25 cellular contexts compared by ENCODE assay signal in genomic region chr18:24656044-24656443, GRCh38.
DNase-seq lines count a peak whose midpoint lies in the region; ATAC-seq and TF ChIP-seq lines count a peak whose summit lies in the region.
"Had no signal": no experiment of that assay in that cellular context is flagged by ENCODE, and none has a peak within 500 bp of the region (broad histone marks: within the 10 kb centered on the region; RNA-seq: fewer than 3 reads in every experiment).

No MANE protein-coding gene starts in this region.

- H3K27ac ChIP-seq in parathyroid adenoma (no peak overlapping the region), uterus (no peak overlapping the region)
- H3K27ac ChIP-seq: left ventricle myocardium inferior, prostate gland, sigmoid colon had no signal

- no peak overlapping the region for H2AFZ ChIP-seq in parathyroid adenoma

- no peaks in the 10 kb centered on the region for H3K79me2 ChIP-seq in parathyroid adenoma

- no peaks in the 10 kb centered on the region for H3K9me3 ChIP-seq in parathyroid adenoma (ENCODE audit: control insufficient read depth, low read length)
- H3K9me3 ChIP-seq in uterus = no peaks in the 10 kb centered on the region
- H3K9me3 ChIP-seq: BE2C, prostate gland had no signal

- DNase-seq in H4 (ENCODE audit: low spot score) = peak; percentile 84
- peak; percentile 52 for DNase-seq in NCI-H1694 treated with DMSO at 0.1 percent for 48 hours (lab: John Stamatoyannopoulos, UW)
- DNase-seq in OCI-M1 (lab: John Stamatoyannopoulos, UW) = peak; percentile 25
- DNase-seq in left ventricle myocardium superior = no peak
- DNase-seq in stimulated activated CD4-positive, alpha-beta T cell treated with anti-CD3 and anti-CD28 coated beads, Interleukin-2, amount 100 ng/mL, for 24 hours = no peak
- no peak for DNase-seq in uterus
- DNase-seq: activated CD4-positive, alpha-beta T cell treated with anti-CD3 and anti-CD28 coated beads, Interleukin-2, amount 50 U/mL, for 48 hours; activated CD4-positive, CD25-positive, alpha-beta regulatory T cell treated with anti-CD3 and anti-CD28 coated beads, Interleukin-2, amount 50 U/mL, for 72 hours; activated naive CD4-positive, alpha-beta T cell; activated T-cell treated with anti-CD3 and anti-CD28 coated beads, Interleukin-2, amount 50 U/mL, for 48 hours; BE2C; central memory CD4-positive, alpha-beta T cell; erythroblast; islet precursor cell; left ventricle myocardium inferior; NCI-H187; NCI-H446 treated with DMSO at 0.1 percent for 48 hours; NK-92 treated with Interleukin-12 subunit alpha and Interleukin-12 subunit beta, amount 100 ng/mL, for 24 hours; sigmoid colon; stimulated activated CD4-positive, alpha-beta T cell treated with anti-CD3 and anti-CD28 coated beads, Interleukin-15, amount 100 ng/mL, for 24 hours had no signal

- H3K36me3 ChIP-seq in parathyroid adenoma (ENCODE audit: control insufficient read depth, insufficient read depth, low read length) (no peaks in the 10 kb centered on the region), uterus (no peaks in the 10 kb centered on the region)
- H3K36me3 ChIP-seq: BE2C, left ventricle myocardium inferior, prostate gland, sigmoid colon had no signal

- H3K27me3 ChIP-seq in parathyroid adenoma (ENCODE audit: control insufficient read depth, insufficient read depth, low read length) = no peaks in the 10 kb centered on the region
- H3K27me3 ChIP-seq in uterus = no peaks in the 10 kb centered on the region
- H3K27me3 ChIP-seq: BE2C, sigmoid colon had no signal

- intact Hi-C loops in left ventricle myocardium superior (cut with micrococcal nuclease) = no loop called here
- intact Hi-C loops in uterus (cut with DNase I; ENCODE audit: low total_unique reads) = no loop called here

- no peak for ATAC-seq in left ventricle myocardium superior
- ATAC-seq in GM21529 (IDR thresholded peaks at IDR 0.05; ENCODE audit: unreplicated experiment) = no peak
- ATAC-seq: Right ventricle myocardium inferior; stimulated activated effector memory CD8-positive, alpha-beta T cell treated with anti-CD3 and anti-CD28 coated beads, Interleukin-12 subunit alpha, Interleukin-12 subunit beta, amount 100 ng/mL, for 72 hours had no signal

- H3K4me1 ChIP-seq in parathyroid adenoma (no peaks in the 10 kb centered on the region), uterus (peaks cover 0 to 5% of the 10 kb centered on the region in 2 donors)
- H3K4me1 ChIP-seq: BE2C, prostate gland had no signal

- H3K4me3 ChIP-seq in parathyroid adenoma (ENCODE audit: low read depth, low read length) (no peak overlapping the region), uterus (no peak overlapping the region)
- H3K4me3 ChIP-seq: left ventricle myocardium inferior, prostate gland, sigmoid colon had no signal

- TF ChIP-seq POLR2A in uterus (IDR thresholded peaks at IDR 0.05) = no peak

- no peak overlapping the region for H3K9ac ChIP-seq in parathyroid adenoma

- TF ChIP-seq CTCF in parathyroid adenoma (IDR thresholded peaks at IDR 0.05) (no peak), uterus (IDR thresholded peaks at IDR 0.05) (no peak)

- peak overlapping the region; percentile 28 for H3K4me2 ChIP-seq in parathyroid adenoma (ENCODE audit: low read length)

Comparison
In these comparisons a context has a peak if more than half of its experiments do, and no peak if none do; other contexts are left out.
1. DNase-seq: peak in H4 (single experiment), NCI-H1694 treated with DMSO at 0.1 percent for 48 hours (single experiment) and OCI-M1 (single experiment); none in left ventricle myocardium superior (single experiment), stimulated activated CD4-positive, alpha-beta T cell treated with anti-CD3 and anti-CD28 coated beads, Interleukin-2, amount 100 ng/mL, for 24 hours (0 of 2) and uterus (0 of 2).